Comparison of ENCODE assay signal across 27 cellular contexts in the genomic region with DNA sequence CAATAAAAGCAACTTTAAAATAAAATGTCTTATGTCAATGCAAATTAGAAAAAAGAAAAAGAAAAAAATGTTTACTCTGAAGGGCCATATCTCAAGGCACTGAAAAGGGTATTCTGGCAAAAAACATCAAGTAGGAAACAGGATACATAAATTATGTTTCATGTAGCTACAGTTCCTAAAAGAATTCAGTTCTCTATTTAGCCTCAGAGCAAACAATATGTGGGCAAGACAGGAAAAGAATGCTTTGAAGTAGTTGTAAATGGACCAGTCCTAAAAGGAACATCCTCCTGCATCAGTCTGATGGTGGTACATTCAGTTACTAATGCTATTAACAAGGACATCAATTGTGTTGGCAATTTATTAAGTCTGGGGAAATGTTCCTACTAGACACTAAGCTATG. TPM values are rescaled to one million over a fixed set of nuclear protein-coding genes. Genes with fewer than 3 reads are reported as not detected.
"Had no signal": no experiment of that assay in that cellular context is flagged by ENCODE, and none has a peak within 500 bp of the region (broad histone marks: within the 10 kb centered on the region; RNA-seq: fewer than 3 reads in every experiment).

No MANE protein-coding gene starts in this region.

- H3K9me3 ChIP-seq: ascending aorta, SJCRH30 had no signal

- ATAC-seq: activated CD8-positive, alpha-beta T cell treated with anti-CD3 and anti-CD28 coated beads for 36 hours; activated T-helper 17 cell treated with anti-CD3 and anti-CD28 coated beads, Interleukin-2, amount 50 U/mL, for 72 hours; Panc1 had no signal

- H3K4me3 ChIP-seq: ascending aorta, cardiac muscle cell, SJCRH30, SK-N-MC had no signal

- H3K27me3 ChIP-seq: ascending aorta, cardiac muscle cell, SJCRH30 had no signal

- H3K4me1 ChIP-seq: ascending aorta, SJCRH30 had no signal

- DNase-seq: activated CD4-positive, alpha-beta T cell treated with anti-CD3 and anti-CD28 coated beads, Interleukin-2, amount 10 ng/mL, durations not matched to agents 24 days and 14 days; activated CD4-positive, alpha-beta T cell treated with anti-CD3 and anti-CD28 coated beads, Interleukin-2, amount 50 U/mL, for 4 hours; activated CD8-positive, alpha-beta T cell treated with anti-CD3 and anti-CD28 coated beads for 36 hours; activated effector memory CD4-positive, alpha-beta T cell treated with anti-CD3 and anti-CD28 coated beads, Interleukin-2, amount 50 U/mL, for 16 hours; activated naive CD4-positive, alpha-beta T cell; activated naive CD4-positive, alpha-beta T cell treated with anti-CD3 and anti-CD28 coated beads, Interleukin-2, amount 50 U/mL, for 16 hours; activated naive CD8-positive, alpha-beta T cell treated with anti-CD3 and anti-CD28 coated beads for 36 hours; activated T-cell treated with anti-CD3 and anti-CD28 coated beads, Interleukin-2, amount 50 U/mL, for 1 hour; amygdala; Kasumi-1; MM.1S; MV-4-11; NCI-H1092; NCI-H1436 treated with DMSO at 0.1 percent for 48 hours; NCI-H1694 treated with DMSO at 0.1 percent for 48 hours; NCI-H2029; NCI-H345; NCI-H524 treated with DMSO at 0.1 percent for 48 hours; SHP77; SJCRH30 had no signal

- H3K27ac ChIP-seq: ascending aorta, cardiac muscle cell, SJCRH30, SK-N-MC had no signal

RNA-seq across cellular contexts. Expression of gene ANKUB1, which starts 48.2 kb away (rescaled TPM):
- total RNA-seq: activated CD4-positive, alpha-beta T cell treated with anti-CD3 and anti-CD28 coated beads, Interleukin-2, amount 10 ng/mL, durations not matched to agents 24 days and 14 days; activated CD8-positive, alpha-beta memory T cell treated with anti-CD3 and anti-CD28 coated beads for 36 hours; activated CD8-positive, alpha-beta T cell treated with anti-CD3 and anti-CD28 coated beads for 36 hours; activated naive CD8-positive, alpha-beta T cell treated with anti-CD3 and anti-CD28 coated beads for 36 hours; activated T-helper 17 cell treated with anti-CD3 and anti-CD28 coated beads, Interleukin-2, amount 50 U/mL, for 72 hours; ascending aorta; cardiac muscle cell; NCI-H460; SJCRH30 had no signal
